ENCODE assay signal across 18 cellular contexts in the genomic region with DNA sequence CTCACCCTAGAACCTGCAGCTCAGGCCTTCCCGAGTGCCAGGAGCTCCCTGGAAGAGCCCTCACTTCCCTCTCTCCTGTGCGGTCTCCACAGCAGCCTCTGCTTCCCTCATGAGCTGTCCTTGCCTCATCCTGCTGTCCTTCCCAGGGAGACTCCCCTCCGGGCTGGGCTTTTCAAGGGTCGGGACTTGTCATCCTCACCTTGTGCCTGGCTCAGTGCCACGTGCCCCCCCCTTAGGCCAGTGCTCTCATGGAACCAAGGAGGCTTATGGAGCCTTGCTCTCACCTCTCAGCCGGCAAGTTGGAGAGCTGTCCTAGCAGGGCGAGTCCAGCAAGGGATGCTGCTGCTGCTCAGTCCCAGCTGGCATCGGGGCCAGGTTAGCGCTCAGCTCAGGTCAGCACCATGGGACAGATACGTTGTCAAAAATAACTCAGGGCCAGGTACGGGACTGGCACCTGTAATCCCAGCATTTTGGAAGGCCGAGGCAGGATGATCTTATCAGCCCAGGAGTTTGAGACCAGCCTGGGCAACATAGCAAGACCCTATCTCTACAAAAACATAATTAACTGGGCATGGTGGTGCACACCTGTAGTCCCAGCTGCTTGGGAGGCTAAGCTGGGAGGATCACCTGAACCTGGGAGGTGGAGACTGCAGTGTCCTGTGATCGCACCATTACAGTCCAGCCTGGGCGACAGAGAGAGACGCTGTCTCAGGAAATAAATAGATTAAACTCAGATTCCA.
"Had no signal": no experiment of that assay in that cellular context is flagged by ENCODE, and none has a peak within 500 bp of the region (broad histone marks: within the 10 kb centered on the region; RNA-seq: fewer than 3 reads in every experiment).

No MANE protein-coding gene starts in this region.

- H3K27me3 ChIP-seq: MG63 had no signal

- H3K9me3 ChIP-seq: MG63, SK-N-SH had no signal

- DNase-seq: Karpas-422, KG1, MG63, NCI-H1092, NCI-H1105 treated with DMSO at 0.1 percent for 48 hours, NCI-H1417 treated with DMSO at 0.1 percent for 48 hours, NCI-H146, NCI-H1694 treated with DMSO at 0.1 percent for 48 hours, NCI-H1930, NCI-H2081, NCI-H2107, NCI-H2227 treated with DMSO at 0.1 percent for 48 hours, NCI-H510A, NCI-H524 treated with DMSO at 0.1 percent for 48 hours, NCI-H69, NCI-H774, SHP77, SK-N-SH had no signal

- H3K4me2 ChIP-seq: SK-N-SH had no signal

- H3K4me3 ChIP-seq: MG63 had no signal
